Comparison of ENCODE assay signal across 9 cellular contexts in the genomic region with DNA sequence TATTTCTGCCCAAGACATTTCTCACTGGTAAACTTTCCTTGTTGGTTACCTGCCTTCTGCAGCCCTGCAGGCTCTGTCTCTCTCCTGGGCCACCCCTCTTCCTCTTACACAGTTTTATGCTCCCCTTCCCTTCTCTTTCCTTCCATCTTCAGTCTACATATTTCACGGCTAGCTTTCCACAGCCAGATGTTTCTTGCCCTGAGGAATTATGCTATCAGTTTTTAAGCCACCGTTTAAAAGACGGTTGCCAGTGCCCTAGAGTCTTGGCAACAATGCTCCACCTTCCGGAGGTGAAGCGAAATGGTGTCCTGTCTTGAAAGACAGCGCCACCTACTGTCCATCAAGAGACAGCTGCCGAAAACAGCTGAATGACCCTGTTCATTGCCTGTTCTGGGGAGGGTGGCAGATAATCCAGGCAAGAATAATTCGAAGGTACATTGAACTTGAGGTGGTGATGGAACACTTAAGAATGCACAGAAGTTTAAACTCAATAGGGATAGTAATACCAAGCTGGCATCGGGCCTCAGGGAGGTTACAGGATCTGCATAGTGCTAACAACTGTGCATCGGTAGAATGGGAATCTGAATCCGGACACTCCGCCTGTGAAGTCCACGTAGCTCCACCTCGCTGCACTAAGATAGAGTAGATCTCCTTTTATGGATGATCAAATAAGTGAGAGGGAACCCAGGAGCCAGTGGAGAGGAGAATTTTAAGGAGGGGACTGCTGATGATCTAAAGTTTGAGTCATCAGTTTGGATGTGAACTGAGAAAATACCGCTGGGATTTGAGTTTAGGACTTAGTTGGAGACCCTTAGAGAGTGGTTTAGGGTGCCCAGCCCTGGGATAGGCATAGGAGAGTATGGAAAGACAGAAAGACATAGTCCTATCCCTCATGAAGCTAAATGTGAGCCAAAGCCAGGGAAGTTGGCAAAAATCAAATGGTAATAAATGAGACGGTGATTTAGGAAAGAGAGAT. TPM values are rescaled to one million over a fixed set of nuclear protein-coding genes. Genes with fewer than 3 reads are reported as not detected.
DNase-seq lines count a peak whose midpoint lies in the region; ATAC-seq and TF ChIP-seq lines count a peak whose summit lies in the region.
"Had no signal": no experiment of that assay in that cellular context is flagged by ENCODE, and none has a peak within 500 bp of the region (broad histone marks: within the 10 kb centered on the region; RNA-seq: fewer than 3 reads in every experiment).

No MANE protein-coding gene starts in this region.

- intact Hi-C loops in CD14-positive monocyte (cut with micrococcal nuclease) (loop anchor here in 1 of 2 donors (2.0 kb wide), 1 partner anchor 28 kb away; no protein-coding TSS in a partner anchor), left cardiac atrium (cut with DNase I) (loop anchor here in 1 of 2 donors (1.0 kb wide), 1 partner anchor 28 kb away; no protein-coding TSS in a partner anchor)

- H3K4me1 Mint-ChIP-seq in CD14-positive monocyte (peaks cover 15% of the 10 kb centered on the region), T-helper 17 cell (peaks cover 12% of the 10 kb centered on the region)

- peak overlapping the region in 1 of 7 donors; percentile 4 for H3K27ac Mint-ChIP-seq in CD14-positive monocyte
- H3K27ac Mint-ChIP-seq in T-helper 17 cell, result no peak overlapping the region

- H3K9me3 ChIP-seq in T-helper 17 cell (ENCODE audit: control insufficient read depth, low read length, poor library complexity, severe bottlenecking), result no peaks in the 10 kb centered on the region

- peak overlapping the region in 1 of 2 donors; percentile 81 for H3K4me3 Mint-ChIP-seq in CD14-positive monocyte
- peak overlapping the region; percentile 76 for H3K4me3 Mint-ChIP-seq in T-helper 17 cell
- H3K4me3 Mint-ChIP-seq: IgD-negative memory B cell had no signal

- H3K27me3 Mint-ChIP-seq in CD14-positive monocyte (ENCODE audit: low read depth in 3 of 3) (peaks cover 66 to 71% (median 67%) of the 10 kb centered on the region in 3 donors), T-helper 17 cell (peaks cover 83% of the 10 kb centered on the region)

- peaks cover 0 to 7% (median 2%) of the 10 kb centered on the region in 7 donors for H3K9me3 Mint-ChIP-seq in CD14-positive monocyte
- H3K9me3 Mint-ChIP-seq: IgD-negative memory B cell had no signal

- H3K36me3 Mint-ChIP-seq in CD14-positive monocyte, result peaks cover 0 to 2% of the 10 kb centered on the region in 2 donors
- peaks cover 9% of the 10 kb centered on the region for H3K36me3 Mint-ChIP-seq in T-helper 17 cell (ENCODE audit: low read depth)
- H3K36me3 Mint-ChIP-seq: IgD-negative memory B cell had no signal

- peak; percentile 99 for TF ChIP-seq CTCF in CD14-positive monocyte (IDR thresholded peaks at IDR 0.05)

- ATAC-seq in GM21360 (IDR thresholded peaks at IDR 0.05; ENCODE audit: unreplicated experiment) (peak; percentile 74), T-helper 17 cell (peak; percentile 97), left cardiac atrium (peak; percentile 80 to 89), GM18870 (IDR thresholded peaks at IDR 0.05; ENCODE audit: unreplicated experiment) (no peak)

- DNase-seq in CD14-positive monocyte (ENCODE audit: low spot score) (peak; percentile 65), NCI-H1436 treated with DMSO at 0.1 percent for 48 hours (lab: John Stamatoyannopoulos, UW) (peak; percentile 32), T-helper 17 cell (peak; percentile 35 to 50 (median 41)), amniotic stem cell (lab: John Stamatoyannopoulos, UW) (peak; percentile 69), left cardiac atrium (peak; percentile 60), renal cortical epithelial cell (ENCODE audit: low read depth) (peak; percentile 83)

RNA-seq across cellular contexts. Expression of a gene that starts 4.8 kb away (rescaled TPM):
- not detected for polyA plus RNA-seq in CD14-positive monocyte
- total RNA-seq in T-helper 17 cell (1 to 10 TPM in 1 of 2 donors, under 1 TPM in 1; 0.22 to 3.5 TPM), left cardiac atrium (not detected), renal cortical epithelial cell (not detected in 2 replicates)

RNA-seq across cellular contexts. Expression of a gene that starts 18.3 kb away (rescaled TPM):
- not detected for polyA plus RNA-seq in CD14-positive monocyte
- total RNA-seq in T-helper 17 cell, result not detected
- not detected for total RNA-seq in left cardiac atrium
- total RNA-seq in renal cortical epithelial cell, result not detected in 2 replicates
- polyA plus RNA-seq: IgD-negative memory B cell had no signal

RNA-seq across cellular contexts. Expression of a gene that starts 29.8 kb away (rescaled TPM):
- polyA plus RNA-seq in CD14-positive monocyte, result not detected
- under 1 TPM in 1 of 2 donors, not detected in 1; 0.37 TPM for total RNA-seq in T-helper 17 cell
- total RNA-seq in left cardiac atrium, result not detected
- under 0.01 TPM in 1 of 2 replicates, not detected in the other for total RNA-seq in renal cortical epithelial cell
- polyA plus RNA-seq: IgD-negative memory B cell had no signal

RNA-seq across cellular contexts. Expression of a gene that starts 32.2 kb away (rescaled TPM):
- not detected for polyA plus RNA-seq in CD14-positive monocyte
- total RNA-seq in T-helper 17 cell (not detected), left cardiac atrium (not detected), renal cortical epithelial cell (0.17 TPM in 1 of 2 replicates, not detected in the other)
- polyA plus RNA-seq: IgD-negative memory B cell had no signal

RNA-seq across cellular contexts. Expression of a gene that starts 55.6 kb away (rescaled TPM):
- not detected for polyA plus RNA-seq in CD14-positive monocyte
- total RNA-seq in T-helper 17 cell (not detected), left cardiac atrium (not detected), renal cortical epithelial cell (0.05 TPM in 1 of 2 replicates, not detected in the other)
- polyA plus RNA-seq: IgD-negative memory B cell had no signal

Comparison
In these comparisons a context has a peak if more than half of its experiments do, and no peak if none do; other contexts are left out.
1. DNase-seq: peak in every context shown above with its lines; median percentile 83 in renal cortical epithelial cell; 69 in amniotic stem cell; 65 in CD14-positive monocyte; 60 in left cardiac atrium; 41 in T-helper 17 cell; 32 in NCI-H1436 treated with DMSO at 0.1 percent for 48 hours.